Comparison of ENCODE assay signal across 8 cellular contexts in genomic region chr14:69079188-69079742, GRCh38.
A peak's percentile ranks its signal among the peaks of the same experiment; 100 is the strongest.
DNase-seq lines count a peak whose midpoint lies in the region; TF ChIP-seq lines count a peak whose summit lies in the region.

No MANE protein-coding gene starts in this region.

- peaks cover 20% of the 10 kb centered on the region for H3K79me2 ChIP-seq in smooth muscle cell (ENCODE audit: low read depth)

- H3K27ac ChIP-seq in smooth muscle cell (ENCODE audit: low read depth) (peak overlapping the region; percentile 99), Peyer's patch (peak overlapping the region in 2 of 4 donors; percentile 15 to 56)

- H3K9me3 ChIP-seq in smooth muscle cell (replicated peaks; ENCODE audit: low read depth) (no peaks in the 10 kb centered on the region), Peyer's patch (no peaks in the 10 kb centered on the region)

- H4K20me1 ChIP-seq in smooth muscle cell (ENCODE audit: low read depth): no peaks in the 10 kb centered on the region

- WGBS in smooth muscle cell (ENCODE audit: low lambda C conversion rate): 6% methylated on average over 4 of the region's 4 CpGs

- peaks cover 38% of the 10 kb centered on the region for H3F3A ChIP-seq in smooth muscle cell (ENCODE audit: low read depth)

- H3K36me3 ChIP-seq in smooth muscle cell (ENCODE audit: low read depth) (no peaks in the 10 kb centered on the region), Peyer's patch (peaks cover 0 to 34% (median 0%) of the 10 kb centered on the region in 3 donors)

- H3K4me2 ChIP-seq in smooth muscle cell: peak overlapping the region; percentile 69

- peak overlapping the region; percentile 89 for H3K9ac ChIP-seq in smooth muscle cell (ENCODE audit: low read depth)

- H2AFZ ChIP-seq in smooth muscle cell (ENCODE audit: low read depth): no peak overlapping the region

- H3K36me3 Mint-ChIP-seq in HFFc6 (ENCODE audit: low read depth): peaks cover 48% of the 10 kb centered on the region

- H3K4me3 ChIP-seq in smooth muscle cell: no peak overlapping the region
- no peak overlapping the region for H3K4me3 ChIP-seq in Peyer's patch

- no peak for TF ChIP-seq CTCF in HFFc6 (IDR thresholded peaks at IDR 0.05)
- TF ChIP-seq CTCF in smooth muscle cell (IDR thresholded peaks at IDR 0.05; ENCODE audit: borderline replicate concordance, insufficient read depth, poor library complexity, severe bottlenecking): no peak
- no peak for TF ChIP-seq CTCF in Peyer's patch (IDR thresholded peaks at IDR 0.05)

- H3K27me3 Mint-ChIP-seq in HFFc6 (ENCODE audit: insufficient read depth): no peaks in the 10 kb centered on the region

- H3K27me3 ChIP-seq in smooth muscle cell (ENCODE audit: low read depth) (no peaks in the 10 kb centered on the region), Peyer's patch (no peaks in the 10 kb centered on the region)

- H3K9me3 Mint-ChIP-seq in HFFc6: no peaks in the 10 kb centered on the region

- peaks cover 78% of the 10 kb centered on the region for H3K4me1 Mint-ChIP-seq in HFFc6 (ENCODE audit: low read depth)

- H3K4me3 Mint-ChIP-seq in HFFc6: peak overlapping the region; percentile 71

- DNase-seq in HFFc6 (peak; percentile 84), astrocyte of the hippocampus (ENCODE audit: low read depth, low spot score) (peak; percentile 88), iPS-NIHi11 (ENCODE audit: low spot score) (peak; percentile 21), smooth muscle cell (lab: John Stamatoyannopoulos, UW; ENCODE audit: unreplicated experiment) (no peak), Peyer's patch (no peak), DMS79 treated with DMSO at 0.1 percent for 48 hours (lab: John Stamatoyannopoulos, UW) (no peak)
- DNase-seq in activated effector memory CD4-positive, alpha-beta T cell treated with Interleukin-2 at 50 U/mL for 16 hours: no peak
- no peak for DNase-seq in stimulated activated CD4-positive, alpha-beta T cell treated with anti-CD3 and anti-CD28 coated beads, Interleukin-2, amount 100 ng/mL, for 48 hours

- H3K4me1 ChIP-seq in smooth muscle cell (ENCODE audit: low read depth) (peaks cover 23% of the 10 kb centered on the region), Peyer's patch (peaks cover 0 to 6% (median 0%) of the 10 kb centered on the region in 4 donors)

- no peak for TF ChIP-seq POLR2A in Peyer's patch (IDR thresholded peaks at IDR 0.05)

- H3K27ac Mint-ChIP-seq in HFFc6: peak overlapping the region; percentile 93

Comparison
In these comparisons a context has a peak if more than half of its experiments do, and no peak if none do; other contexts are left out.
1. DNase-seq: peak in HFFc6 (single experiment), astrocyte of the hippocampus (single experiment) and iPS-NIHi11 (single experiment); none in smooth muscle cell (single experiment), Peyer's patch (0 of 3), DMS79 treated with DMSO at 0.1 percent for 48 hours (single experiment), activated effector memory CD4-positive, alpha-beta T cell treated with Interleukin-2 at 50 U/mL for 16 hours (single experiment) and stimulated activated CD4-positive, alpha-beta T cell treated with anti-CD3 and anti-CD28 coated beads, Interleukin-2, amount 100 ng/mL, for 48 hours (0 of 2).